Comparison of ENCODE assay signal across 8 cellular contexts in genomic region chr7:99408347-99409191, GRCh38. TPM values are rescaled to one million over a fixed set of nuclear protein-coding genes. Genes with fewer than 3 reads are reported as not detected.
DNase-seq lines count a peak whose midpoint lies in the region; ATAC-seq and TF ChIP-seq lines count a peak whose summit lies in the region.

Gene BUD31 (plus strand): TSS chr7:99408969. CDS start chr7:99411093, 2,124 bp downstream.
Gene PDAP1 (minus strand): TSS chr7:99408597. CDS start chr7:99408548, 49 bp downstream.

- POLR2A ChIA-PET in AG04449 (lab: Yijun Ruan, JAX), result interaction anchor here (0.6 to 3.5 kb wide), 13 partner anchors 10 to 216 kb away, joined by 3 to 21 read pairs (median 4); partner anchors contain the start of genes CPSF4, PTCD1 and ZKSCAN5
- POLR2A ChIA-PET in WTC11 (lab: Charles Lee), result interaction anchor here (0.6 to 2.4 kb wide), 15 partner anchors 10 to 530 kb away, joined by 3 to 37 read pairs (median 4); partner anchors contain the start of genes CPSF4, PTCD1, TRRAP and ZKSCAN5

- H3K27me3 Mint-ChIP-seq in WTC11 (ENCODE audit: low read depth) (no peaks in the 10 kb centered on the region), immature natural killer cell (ENCODE audit: low read depth in 3 of 3) (peaks cover 12 to 25% (median 25%) of the 10 kb centered on the region in 3 donors)

- peak within 1 kb of the TSS; percentile 92 to 98 (median 96) for H3K27ac ChIP-seq in spleen

- H3K4me3 Mint-ChIP-seq in WTC11 (peak within 1 kb of the TSS; percentile 99), immature natural killer cell (peak within 1 kb of the TSS; percentile 90 to 95 (median 94))

- TF ChIP-seq CTCF in AG04449 (IDR thresholded peaks at IDR 0.05; ENCODE audit: insufficient read depth, low read length, missing control alignments) (no peak), WTC11 (IDR thresholded peaks at IDR 0.05) (no peak), cardiac fibroblast (IDR thresholded peaks at IDR 0.05; ENCODE audit: low read depth, low read length) (no peak), spleen (IDR thresholded peaks at IDR 0.05 in 8 of 11, conservative IDR thresholded peaks at IDR 0.05 in 3 of 11) (peak in 8 of 11 experiments; percentile 11 to 49 (median 37))

- H3K9me3 Mint-ChIP-seq in WTC11 (no peaks in the 10 kb centered on the region), immature natural killer cell (no peaks in the 10 kb centered on the region)

- H3K27ac Mint-ChIP-seq in WTC11 (peak within 1 kb of the TSS; percentile 99), immature natural killer cell (peak within 1 kb of the TSS; percentile 94 to 98 (median 96))

- H3K4me1 Mint-ChIP-seq in WTC11 (peaks cover 18% of the 10 kb centered on the region), immature natural killer cell (peaks cover 54 to 68% of the 10 kb centered on the region in 2 donors)

- ATAC-seq in GM18907 (IDR thresholded peaks at IDR 0.05; ENCODE audit: unreplicated experiment) (peak; percentile 85), HG03159 (IDR thresholded peaks at IDR 0.05; ENCODE audit: unreplicated experiment) (peak; percentile 81), WTC11 (peak; percentile 88)

- no peaks in the 10 kb centered on the region for H3K9me3 ChIP-seq in spleen

- peak within 1 kb of the TSS; percentile 98 for H3K4me3 ChIP-seq in AG04449 (ENCODE audit: low read depth, low read length)
- peak within 1 kb of the TSS; percentile 96 for H3K4me3 ChIP-seq in cardiac fibroblast (replicated peaks in 1 of 2; ENCODE audit: low read depth in 2 of 2, low read length in 2 of 2)
- peak within 1 kb of the TSS; percentile 91 to 100 (median 96) for H3K4me3 ChIP-seq in spleen

- no peaks in the 10 kb centered on the region for H3K27me3 ChIP-seq in spleen (replicated peaks in 1 of 7)

- H3K36me3 Mint-ChIP-seq in WTC11 (peaks cover 41% of the 10 kb centered on the region), immature natural killer cell (peaks cover 13 to 32% (median 16%) of the 10 kb centered on the region in 3 donors)

- CTCF ChIA-PET in AG04449 (lab: Yijun Ruan, JAX) (interaction anchor here (0.9 to 1.2 kb wide), 4 partner anchors 8 to 84 kb away, joined by 3 to 5 read pairs (median 3); no protein-coding TSS in a partner anchor), WTC11 (lab: Charles Lee) (interaction anchor here (1.0 to 2.4 kb wide), 7 partner anchors 9 to 530 kb away, joined by 3 to 13 read pairs (median 5); partner anchors contain the start of gene TRRAP)

- H3K36me3 ChIP-seq in spleen, result peaks cover 4 to 55% (median 46%) of the 10 kb centered on the region in 6 donors

- H3K4me1 ChIP-seq in spleen, result peaks cover 32 to 78% (median 53%) of the 10 kb centered on the region in 6 donors

- TF ChIP-seq POLR2A in spleen (IDR thresholded peaks at IDR 0.05), result peak in 2 of 3 donors; percentile 32 to 39

- intact Hi-C loops in spleen (cut with DNase I; ENCODE audit: low total_unique reads), result loop anchor here (5.0 kb wide), 1 partner anchor 36 kb away; the partner anchor contains the start of gene ARPC1B

- WGBS in spleen, 5 donors, result 0% methylated on average over 35 to 73 of the region's 73 CpGs

- DNase-seq in AG04449 (ENCODE audit: low read depth, low spot score) (peak; percentile 76), NCI-H2227 treated with DMSO at 0.1 percent for 48 hours (lab: John Stamatoyannopoulos, UW) (peak; percentile 98), WTC11 (ENCODE audit: low spot score) (peak; percentile 86), cardiac fibroblast (ENCODE audit: low read depth in 2 of 2) (peak; percentile 97), immature natural killer cell (peak; percentile 98), spleen (peak; percentile 97)

TF ChIP-seq in WTC11, 78 proteins besides CTCF, POLR2A, EP300 and RAD21 (continues in another document):
- TF ChIP-seq FOXP4 (CRISPR knock-in tag; IDR thresholded peaks at IDR 0.05), result no peak
- no peak for TF ChIP-seq TP53 (CRISPR knock-in tag; IDR thresholded peaks at IDR 0.05)
- peak; percentile 99 for TF ChIP-seq ATF3 (CRISPR knock-in tag; conservative IDR thresholded peaks at IDR 0.05)
- no peak for TF ChIP-seq ZMAT4 (CRISPR knock-in tag; IDR thresholded peaks at IDR 0.05)
- no peak for TF ChIP-seq STAT6 (CRISPR knock-in tag; conservative IDR thresholded peaks at IDR 0.05; ENCODE audit: low read depth)
- TF ChIP-seq GTF2I (CRISPR knock-in tag; conservative IDR thresholded peaks at IDR 0.05), result no peak
- no peak for TF ChIP-seq NR3C1 (CRISPR knock-in tag; conservative IDR thresholded peaks at IDR 0.05; ENCODE audit: low read depth)
- no peak for TF ChIP-seq RORB (CRISPR knock-in tag; IDR thresholded peaks at IDR 0.05)
- no peak for TF ChIP-seq ZBTB21 (CRISPR knock-in tag; IDR thresholded peaks at IDR 0.05; ENCODE audit: borderline replicate concordance)
- TF ChIP-seq SP1 (CRISPR knock-in tag; conservative IDR thresholded peaks at IDR 0.05), result peak; percentile 67
- no peak for TF ChIP-seq TEAD4 (CRISPR knock-in tag; IDR thresholded peaks at IDR 0.05)
- no peak for TF ChIP-seq ZNF423 (CRISPR knock-in tag; IDR thresholded peaks at IDR 0.05)
- TF ChIP-seq MYBL2 (CRISPR knock-in tag; IDR thresholded peaks at IDR 0.05), result peak; percentile 69; the same call in 1 of the 2 replicates
- TF ChIP-seq JUN (CRISPR knock-in tag; IDR thresholded peaks at IDR 0.05), result no peak
- TF ChIP-seq NR1H2 (CRISPR knock-in tag; IDR thresholded peaks at IDR 0.05), result no peak
- TF ChIP-seq CBFB (CRISPR knock-in tag; IDR thresholded peaks at IDR 0.05; ENCODE audit: low read depth), result no peak
- TF ChIP-seq ATF6 (CRISPR knock-in tag; IDR thresholded peaks at IDR 0.05), result no peak

RNA-seq across cellular contexts. Expression of gene BUD31, which starts in this region (rescaled TPM):
- 98.4 to 99.5 TPM (median 98.7 TPM) in 3 replicates for total RNA-seq in WTC11 (2021)
- polyA plus RNA-seq in immature natural killer cell, result 100 to 1,000 TPM; 265 to 362 (median 279) TPM
- total RNA-seq in spleen, result 10 to 100 TPM; 48.4 to 72.7 (median 65.7) TPM
- 100 to 1,000 TPM in 2 of 3 donors, 10 to 100 TPM in 1; 98.7 to 124 (median 112) TPM for polyA plus RNA-seq in spleen

RNA-seq across cellular contexts. Expression of gene PDAP1, which starts in this region (rescaled TPM):
- total RNA-seq in WTC11 (2021), result 157 to 177 TPM (median 160 TPM) in 3 replicates
- polyA plus RNA-seq in immature natural killer cell, result 10 to 100 TPM; 20.7 to 43.3 (median 30.0) TPM
- 10 to 100 TPM; 28.1 to 57.2 (median 52.8) TPM for total RNA-seq in spleen
- 100 to 1,000 TPM in 2 of 3 donors, 10 to 100 TPM in 1; 83.4 to 117 (median 108) TPM for polyA plus RNA-seq in spleen

Comparison
In these comparisons a context has a peak if more than half of its experiments do, and no peak if none do; other contexts are left out.
1. Peak in every context shown above with its lines: DNase-seq, ATAC-seq, H3K4me3 ChIP-seq and H3K27ac ChIP-seq.
2. CTCF ChIP-seq: peak in spleen (8 of 11); none in AG04449 (single experiment), WTC11 (single experiment) and cardiac fibroblast (single experiment).